ENCODE assay signal across 8 cellular contexts in genomic region chr6:14728396-14729024, GRCh38.
DNase-seq lines count a peak whose midpoint lies in the region; ATAC-seq and TF ChIP-seq lines count a peak whose summit lies in the region.

No MANE protein-coding gene starts in this region.

- H3K9me3 ChIP-seq in esophagus squamous epithelium: no peaks in the 10 kb centered on the region
- H3K9me3 ChIP-seq in neutrophil: no peaks in the 10 kb centered on the region

- TF ChIP-seq CTCF in esophagus squamous epithelium (IDR thresholded peaks at IDR 0.05) (no peak), neutrophil (IDR thresholded peaks at IDR 0.05) (no peak)

- 65 to 68% methylated on average over 8 to 10 of the region's 10 CpGs for WGBS in esophagus squamous epithelium, 2 donors

- no peak for ATAC-seq in GM21737 (IDR thresholded peaks at IDR 0.05; ENCODE audit: unreplicated experiment)

- intact Hi-C loops in esophagus squamous epithelium (cut with DNase I): no loop called here

- H3K27me3 ChIP-seq in esophagus squamous epithelium (no peaks in the 10 kb centered on the region), neutrophil (no peaks in the 10 kb centered on the region)

- H3K27ac ChIP-seq in esophagus squamous epithelium: peak overlapping the region in 3 of 4 donors; percentile 25 to 66 (median 48)
- peak overlapping the region; percentile 97 for H3K27ac ChIP-seq in neutrophil

- H3K4me1 ChIP-seq in esophagus squamous epithelium: peaks cover 0 to 25% (median 14%) of the 10 kb centered on the region in 3 donors
- H3K4me1 ChIP-seq in neutrophil (ENCODE audit: control insufficient read depth in 1 of 2, insufficient read depth in 1 of 2, low read depth in 1 of 2, low read length in 1 of 2): peaks cover 39 to 52% of the 10 kb centered on the region in 2 experiments

- H3K4me3 ChIP-seq in esophagus squamous epithelium (no peak overlapping the region), neutrophil (ENCODE audit: low read depth in 1 of 2, low read length in 1 of 2) (peak overlapping the region in 1 of 2 experiments; percentile 29)

- H3K36me3 ChIP-seq in esophagus squamous epithelium (no peaks in the 10 kb centered on the region), neutrophil (no peaks in the 10 kb centered on the region)

- peak; percentile 69 for DNase-seq in EH (ENCODE audit: low read depth)
- DNase-seq in NCI-H69 (lab: John Stamatoyannopoulos, UW): peak; percentile 92
- no peak for DNase-seq in esophagus squamous epithelium (lab: John Stamatoyannopoulos, UW)
- no peak for DNase-seq in activated effector memory CD4-positive, alpha-beta T cell treated with anti-CD3 and anti-CD28 coated beads, Interleukin-2, amount 50 U/mL, for 16 hours
- no peak for DNase-seq in activated CD4-positive, CD25-positive, alpha-beta regulatory T cell (lab: John Stamatoyannopoulos, UW)
- no peak for DNase-seq in SHP77 (lab: John Stamatoyannopoulos, UW)

- TF ChIP-seq POLR2A in esophagus squamous epithelium (IDR thresholded peaks at IDR 0.05): no peak

Comparison
In these comparisons a context has a peak if more than half of its experiments do, and no peak if none do; other contexts are left out.
1. DNase-seq: peak in EH (single experiment) and NCI-H69 (single experiment); none in esophagus squamous epithelium (single experiment), activated effector memory CD4-positive, alpha-beta T cell treated with anti-CD3 and anti-CD28 coated beads, Interleukin-2, amount 50 U/mL, for 16 hours (single experiment), activated CD4-positive, CD25-positive, alpha-beta regulatory T cell (0 of 4) and SHP77 (0 of 2).